ENCODE assay signal across 17 cellular contexts in the genomic region with DNA sequence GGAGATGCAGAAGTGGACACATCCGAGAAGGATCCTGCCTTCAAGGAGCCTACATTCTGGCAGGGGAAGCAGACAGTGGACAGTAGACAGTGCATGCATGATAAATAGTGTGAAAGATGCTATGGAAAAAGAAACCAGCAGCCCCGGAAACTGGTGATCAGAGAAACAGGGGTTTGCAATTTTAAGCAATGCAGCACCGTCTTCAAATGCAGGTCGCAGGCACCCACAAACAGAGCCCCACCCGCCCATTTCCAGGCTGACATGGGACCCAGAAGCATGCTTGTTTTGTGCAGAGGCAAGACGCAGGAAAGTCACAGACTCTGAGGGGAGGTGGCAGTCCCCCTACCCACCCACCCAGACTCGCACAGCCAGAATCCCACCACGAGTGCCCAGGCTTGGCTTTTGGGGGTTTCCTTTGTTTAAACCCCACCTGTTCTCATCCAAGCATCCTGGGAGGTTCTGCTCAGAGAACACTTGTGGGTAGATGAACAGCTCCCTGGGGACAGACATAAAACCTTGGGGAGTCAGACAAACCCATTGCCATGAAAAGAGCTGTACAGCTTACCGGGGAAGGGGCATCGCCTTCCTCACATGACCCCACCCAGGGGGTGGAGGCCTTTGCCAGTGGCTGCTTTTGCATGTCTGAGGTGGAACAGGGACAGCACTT.
DNase-seq lines count a peak whose midpoint lies in the region; ATAC-seq and TF ChIP-seq lines count a peak whose summit lies in the region.
"Had no signal": no experiment of that assay in that cellular context is flagged by ENCODE, and none has a peak within 500 bp of the region (broad histone marks: within the 10 kb centered on the region; RNA-seq: fewer than 3 reads in every experiment).

No MANE protein-coding gene starts in this region.

- H3K27me3 Mint-ChIP-seq in activated T-cell treated with anti-CD3 and anti-CD28 coated beads, Interleukin-2, amount 50 U/mL, for 24 hours = no peaks in the 10 kb centered on the region
- H3K27me3 Mint-ChIP-seq in activated CD4-positive, alpha-beta memory T cell treated with anti-CD3 and anti-CD28 coated beads for 36 hours = no peaks in the 10 kb centered on the region
- H3K27me3 Mint-ChIP-seq in naive B cell (peaks cover 4 to 27% (median 9%) of the 10 kb centered on the region in 3 donors), GM23338 (ENCODE audit: insufficient read depth, low read depth, poor library complexity) (peaks cover 14% of the 10 kb centered on the region)
- H3K27me3 Mint-ChIP-seq: dendritic cell treated with granulocyte-macrophage colony-stimulating factor and Interleukin-4, amounts not matched to agents 40 ng/mL and 50 ng/mL, for 4 days had no signal

- no peak overlapping the region; the same call in 1 of the 2 replicates for H2AFZ ChIP-seq in Karpas-422 (ENCODE audit: low read length)
- no peak overlapping the region; the same call in 1 of the 2 replicates for H2AFZ ChIP-seq in GM23338

- no peaks in the 10 kb centered on the region for H3K9me3 ChIP-seq in Karpas-422 (ENCODE audit: low read length)
- no peaks in the 10 kb centered on the region for H3K9me3 ChIP-seq in prostate gland

- no peaks in the 10 kb centered on the region for H3K36me3 Mint-ChIP-seq in activated T-cell treated with anti-CD3 and anti-CD28 coated beads, Interleukin-2, amount 50 U/mL, for 24 hours (ENCODE audit: low read depth)
- H3K36me3 Mint-ChIP-seq in activated CD4-positive, alpha-beta memory T cell treated with anti-CD3 and anti-CD28 coated beads for 36 hours = no peaks in the 10 kb centered on the region
- peaks cover 9 to 11% of the 10 kb centered on the region in 2 donors for H3K36me3 Mint-ChIP-seq in naive B cell
- peaks cover 4% of the 10 kb centered on the region; the same call in 2 of the 3 replicates for H3K36me3 Mint-ChIP-seq in GM23338 (ENCODE audit: low read depth)

- H3K9me2 ChIP-seq in Karpas-422 (replicated peaks; ENCODE audit: insufficient read depth, low read length) (no peaks in the 10 kb centered on the region), GM23338 (ENCODE audit: insufficient read depth) (no peaks in the 10 kb centered on the region)

- peaks cover 2% of the 10 kb centered on the region; the same call in 1 of the 2 replicates for H3K27me3 ChIP-seq in Karpas-422 (ENCODE audit: low read length)
- no peaks in the 10 kb centered on the region for H3K27me3 ChIP-seq in GM23338 (ENCODE audit: insufficient read depth)
- no peaks in the 10 kb centered on the region for H3K27me3 ChIP-seq in prostate gland (replicated peaks; ENCODE audit: insufficient read depth)

- H3K4me3 ChIP-seq in Karpas-422 (ENCODE audit: low read length) (peak overlapping the region; percentile 30; the same call in 1 of the 2 replicates), GM23338 (no peak overlapping the region), prostate gland (no peak overlapping the region)
- H3K4me3 ChIP-seq: tibial nerve had no signal

- H3K4me3 Mint-ChIP-seq in activated T-cell treated with anti-CD3 and anti-CD28 coated beads, Interleukin-2, amount 50 U/mL, for 24 hours = no peak overlapping the region
- H3K4me3 Mint-ChIP-seq in activated CD4-positive, alpha-beta memory T cell treated with anti-CD3 and anti-CD28 coated beads for 36 hours = no peak overlapping the region
- H3K4me3 Mint-ChIP-seq in naive B cell (peak overlapping the region in 3 of 8 donors; percentile 28 to 40 (median 36)), GM23338 (no peak overlapping the region)
- H3K4me3 Mint-ChIP-seq: dendritic cell treated with granulocyte-macrophage colony-stimulating factor and Interleukin-4, amounts not matched to agents 40 ng/mL and 50 ng/mL, for 4 days; stimulated activated memory B cell treated with anti-CD40 and anti-IgM and Interleukin-4, amounts not matched to agents 10 μg/mL and 1 μg/mL and 100 μg/mL, for 72 hours had no signal

- H4K20me1 ChIP-seq in Karpas-422 (ENCODE audit: insufficient read depth, low read depth, low read length) (no peaks in the 10 kb centered on the region), GM23338 (replicated peaks; ENCODE audit: insufficient read depth) (no peaks in the 10 kb centered on the region)

- CTCF ChIA-PET in activated CD4-positive, alpha-beta memory T cell treated with anti-CD3 and anti-CD28 coated beads for 36 hours (lab: Charles Lee) = no interaction called here

- POLR2A ChIA-PET in activated CD4-positive, alpha-beta memory T cell treated with anti-CD3 and anti-CD28 coated beads for 36 hours (lab: Charles Lee) = no interaction called here

- DNase-seq in activated T-cell treated with anti-CD3 and anti-CD28 coated beads for 1 hour (ENCODE audit: low read depth) (peak; percentile 11), Karpas-422 (no peak), naive B cell (peak; percentile 50), mucosa of gallbladder (ENCODE audit: low spot score) (no peak), GM23338 (ENCODE audit: low spot score) (no peak), prostate gland (ENCODE audit: low spot score) (no peak)
- DNase-seq in activated T-cell treated with anti-CD3 and anti-CD28 coated beads, Interleukin-2, amount 50 U/mL, for 24 hours = no peak
- DNase-seq in activated CD4-positive, alpha-beta memory T cell treated with anti-CD3 and anti-CD28 coated beads for 36 hours = peak; percentile 26
- DNase-seq: brain microvascular endothelial cell, DMS79 treated with DMSO at 0.1 percent for 48 hours, foreskin keratinocyte, left cardiac atrium, NCI-H1694 had no signal

- TF ChIP-seq CTCF in GM23338 (conservative IDR thresholded peaks at IDR 0.05; ENCODE audit: low read depth in 2 of 2) (no peak), prostate gland (IDR thresholded peaks at IDR 0.05) (no peak)

- no peak overlapping the region for H3K27ac ChIP-seq in Karpas-422 (ENCODE audit: low read length)
- no peak overlapping the region for H3K27ac ChIP-seq in GM23338 (ENCODE audit: low read depth)
- H3K27ac ChIP-seq in prostate gland = no peak overlapping the region
- H3K27ac ChIP-seq: brain microvascular endothelial cell, epithelial cell of prostate, foreskin keratinocyte, tibial nerve had no signal

- TF ChIP-seq POLR2A in prostate gland (IDR thresholded peaks at IDR 0.05) = no peak

- H3K4me2 ChIP-seq in Karpas-422 (ENCODE audit: low read depth, low read length, poor library complexity, severe bottlenecking) (peak overlapping the region; percentile 42), GM23338 (no peak overlapping the region)

- intact Hi-C loops in activated CD4-positive, alpha-beta memory T cell treated with anti-CD3 and anti-CD28 coated beads for 36 hours (cut with micrococcal nuclease) = no loop called here
- intact Hi-C loops in prostate gland (cut with DNase I) = no loop called here

- WGBS in prostate gland = 81% methylated on average over 10 of the region's 10 CpGs

- peaks cover 18% of the 10 kb centered on the region for H3K4me1 Mint-ChIP-seq in activated T-cell treated with anti-CD3 and anti-CD28 coated beads, Interleukin-2, amount 50 U/mL, for 24 hours (ENCODE audit: low read depth)
- peaks cover 19% of the 10 kb centered on the region for H3K4me1 Mint-ChIP-seq in activated CD4-positive, alpha-beta memory T cell treated with anti-CD3 and anti-CD28 coated beads for 36 hours (ENCODE audit: low read depth)
- H3K4me1 Mint-ChIP-seq in naive B cell = peaks cover 11 to 28% (median 18%) of the 10 kb centered on the region in 3 donors
- peaks cover 14% of the 10 kb centered on the region for H3K4me1 Mint-ChIP-seq in GM23338

- ATAC-seq in naive B cell (ENCODE audit: low read depth in 2 of 2) (peak; percentile 39 to 51), GM23338 (no peak)
- ATAC-seq: foreskin keratinocyte, left cardiac atrium had no signal

- peaks cover 18% of the 10 kb centered on the region for H3K4me1 ChIP-seq in Karpas-422 (ENCODE audit: low read length)
- H3K4me1 ChIP-seq in GM23338 (ENCODE audit: insufficient read depth) = peaks cover 10% of the 10 kb centered on the region; the same call in 1 of the 2 replicates
- H3K4me1 ChIP-seq in prostate gland (replicated peaks) = no peaks in the 10 kb centered on the region
- H3K4me1 ChIP-seq: foreskin keratinocyte, tibial nerve had no signal

- no peak overlapping the region for H3K27ac Mint-ChIP-seq in activated T-cell treated with anti-CD3 and anti-CD28 coated beads, Interleukin-2, amount 50 U/mL, for 24 hours
- H3K27ac Mint-ChIP-seq in activated CD4-positive, alpha-beta memory T cell treated with anti-CD3 and anti-CD28 coated beads for 36 hours = peak overlapping the region; percentile 13
- H3K27ac Mint-ChIP-seq in naive B cell (peak overlapping the region in 1 of 6 donors; percentile 49), GM23338 (no peak overlapping the region)
- H3K27ac Mint-ChIP-seq: dendritic cell treated with granulocyte-macrophage colony-stimulating factor and Interleukin-4, amounts not matched to agents 40 ng/mL and 50 ng/mL, for 4 days; stimulated activated memory B cell treated with anti-CD40 and anti-IgM and Interleukin-4, amounts not matched to agents 10 μg/mL and 1 μg/mL and 100 μg/mL, for 72 hours had no signal

- peak overlapping the region; percentile 36; the same call in 1 of the 2 replicates for H3K9ac ChIP-seq in Karpas-422 (ENCODE audit: low read length)

- H3K79me2 ChIP-seq in Karpas-422 (ENCODE audit: low read length) = no peaks in the 10 kb centered on the region
- no peaks in the 10 kb centered on the region for H3K79me2 ChIP-seq in GM23338 (replicated peaks; ENCODE audit: insufficient read depth)

- no peaks in the 10 kb centered on the region for H3F3A ChIP-seq in GM23338 (replicated peaks; ENCODE audit: low read depth)

- H3K9me3 Mint-ChIP-seq in activated T-cell treated with anti-CD3 and anti-CD28 coated beads, Interleukin-2, amount 50 U/mL, for 24 hours = peaks cover 9% of the 10 kb centered on the region
- H3K9me3 Mint-ChIP-seq in activated CD4-positive, alpha-beta memory T cell treated with anti-CD3 and anti-CD28 coated beads for 36 hours = peaks cover 9% of the 10 kb centered on the region
- H3K9me3 Mint-ChIP-seq in naive B cell (peaks cover 5 to 17% (median 11%) of the 10 kb centered on the region in 7 donors), GM23338 (peaks cover 13% of the 10 kb centered on the region)

- H3K36me3 ChIP-seq in Karpas-422 (ENCODE audit: insufficient read depth, low read length) (no peaks in the 10 kb centered on the region), GM23338 (ENCODE audit: insufficient read depth) (no peaks in the 10 kb centered on the region), prostate gland (no peaks in the 10 kb centered on the region)
- H3K36me3 ChIP-seq: brain microvascular endothelial cell, tibial nerve had no signal

Comparison
In these comparisons a context has a peak if more than half of its experiments do, and no peak if none do; other contexts are left out.
1. DNase-seq: peak in activated T-cell treated with anti-CD3 and anti-CD28 coated beads for 1 hour (single experiment), activated CD4-positive, alpha-beta memory T cell treated with anti-CD3 and anti-CD28 coated beads for 36 hours (single experiment) and naive B cell (single experiment); none in activated T-cell treated with anti-CD3 and anti-CD28 coated beads, Interleukin-2, amount 50 U/mL, for 24 hours (single experiment), Karpas-422 (single experiment), mucosa of gallbladder (single experiment), GM23338 (single experiment) and prostate gland (single experiment).